ENCODE assay signal across 8 cellular contexts in genomic region chr3:116770815-116771450, GRCh38.
DNase-seq lines count a peak whose midpoint lies in the region; ATAC-seq and TF ChIP-seq lines count a peak whose summit lies in the region.

No MANE protein-coding gene starts in this region.

- no peaks in the 10 kb centered on the region for H4K20me1 ChIP-seq in PC-9 (ENCODE audit: insufficient read depth)

- no peak overlapping the region for H3K4me2 ChIP-seq in PC-9

- intact Hi-C loops in Right ventricle myocardium inferior (cut with DNase I), result no loop called here
- intact Hi-C loops in cardiac septum (cut with DNase I), result loop anchor here (10.0 kb wide), 1 partner anchor 954 kb away; no protein-coding TSS in a partner anchor
- intact Hi-C loops in PC-9 (cut with micrococcal nuclease; ENCODE audit: unreplicated experiment), result loop anchor here (5.0 kb wide), 1 partner anchor 946 kb away; no protein-coding TSS in a partner anchor

- no peaks in the 10 kb centered on the region for H3K79me2 ChIP-seq in PC-9 (ENCODE audit: low read depth)

- no peaks in the 10 kb centered on the region for H3K9me2 ChIP-seq in PC-9 (ENCODE audit: insufficient read depth)

- no TSS peak for BruUV-seq in PC-9 (replicated peaks; lab: Mats Ljungman, UMichigan)

- POLR2A ChIA-PET in PC-9 (lab: Charles Lee; ENCODE audit: unreplicated experiment), result no interaction called here

- H3K36me3 ChIP-seq in PC-9 (ENCODE audit: low read depth), result no peaks in the 10 kb centered on the region

- H3F3A ChIP-seq in PC-9 (ENCODE audit: insufficient read depth, low read depth), result no peaks in the 10 kb centered on the region

- no peak for DNase-seq in Right ventricle myocardium inferior (ENCODE audit: missing footprints)
- DNase-seq in cardiac septum (ENCODE audit: low spot score), result no peak
- DNase-seq in M059J (ENCODE audit: low read depth), result peak; percentile 70
- peak; percentile 59 to 63 for DNase-seq in PC-9
- DNase-seq in astrocyte of the spinal cord (ENCODE audit: low read depth, low spot score), result peak; percentile 80
- DNase-seq in iPS DF 4.7 (ENCODE audit: extremely low read depth, low spot score), result peak; percentile 79
- DNase-seq in stimulated activated CD4-positive, alpha-beta T cell treated with anti-CD3 and anti-CD28 coated beads, Interleukin-12 subunit alpha, Interleukin-12 subunit beta, amount 100 ng/mL, for 4 hours, result peak; percentile 4

- peak; percentile 60 for ATAC-seq in Right ventricle myocardium inferior
- ATAC-seq in HG02571 (IDR thresholded peaks at IDR 0.05; ENCODE audit: unreplicated experiment), result peak; percentile 99

- TF ChIP-seq CTCF in PC-9 (conservative IDR thresholded peaks at IDR 0.05) (peak; percentile 86), astrocyte of the spinal cord (IDR thresholded peaks at IDR 0.05; ENCODE audit: low read depth, low read length) (peak; percentile 98)

- H3K9me3 ChIP-seq in PC-9 (ENCODE audit: insufficient read depth, low read depth), result no peaks in the 10 kb centered on the region

- no peaks in the 10 kb centered on the region for H3K27me3 ChIP-seq in PC-9 (ENCODE audit: insufficient read depth, low read depth)

- CTCF ChIA-PET in PC-9 (lab: Charles Lee), result interaction anchor here (0.6 to 1.0 kb wide), 9 partner anchors 8 to 1784 kb away, joined by 3 to 11 read pairs (median 6); no protein-coding TSS in a partner anchor

- no peak overlapping the region for H3K27ac ChIP-seq in PC-9

- no peak overlapping the region for H3K4me3 ChIP-seq in PC-9
- no peak overlapping the region for H3K4me3 ChIP-seq in astrocyte of the spinal cord (ENCODE audit: low read depth, low read length)

- H3K4me1 ChIP-seq in PC-9 (replicated peaks; ENCODE audit: insufficient read depth), result no peaks in the 10 kb centered on the region

- no peak overlapping the region for H2AFZ ChIP-seq in PC-9

- in situ Hi-C loops in astrocyte of the spinal cord (cut with HindIII; ENCODE audit: low sequenced_read_pairs), result no loop called here

Comparison
In these comparisons a context has a peak if more than half of its experiments do, and no peak if none do; other contexts are left out.
1. DNase-seq: peak in M059J (single experiment), PC-9 (2 of 2), astrocyte of the spinal cord (single experiment), iPS DF 4.7 (single experiment) and stimulated activated CD4-positive, alpha-beta T cell treated with anti-CD3 and anti-CD28 coated beads, Interleukin-12 subunit alpha, Interleukin-12 subunit beta, amount 100 ng/mL, for 4 hours (single experiment); none in Right ventricle myocardium inferior (single experiment) and cardiac septum (single experiment).